In genomic region chr2:43185146-43185545, GRCh38 we compare ENCODE assay signal across 17 cellular contexts. TPM values are rescaled to one million over a fixed set of nuclear protein-coding genes. Genes with fewer than 3 reads are reported as not detected.
DNase-seq lines count a peak whose midpoint lies in the region; ATAC-seq lines count a peak whose summit lies in the region.
"Had no signal": no experiment of that assay in that cellular context is flagged by ENCODE, and none has a peak within 500 bp of the region (broad histone marks: within the 10 kb centered on the region; RNA-seq: fewer than 3 reads in every experiment).

No MANE protein-coding gene starts in this region.

- peak overlapping the region; percentile 33 for H3K27ac ChIP-seq in CD8-positive, alpha-beta memory T cell (ENCODE audit: low read depth, low read length)
- H3K27ac ChIP-seq in aorta (ENCODE audit: low read depth in 1 of 2, low read length in 2 of 2) = no peak overlapping the region
- H3K27ac ChIP-seq: sigmoid colon, thoracic aorta had no signal

- H3K4me1 ChIP-seq in CD8-positive, alpha-beta memory T cell (ENCODE audit: insufficient read depth, low read length) = peaks cover 59% of the 10 kb centered on the region
- no peaks in the 10 kb centered on the region for H3K4me1 ChIP-seq in aorta (ENCODE audit: control insufficient read depth in 1 of 2, insufficient read depth in 2 of 2, low read length in 2 of 2)

- H3K9me3 Mint-ChIP-seq in CD8-positive, alpha-beta memory T cell = no peaks in the 10 kb centered on the region
- H3K9me3 Mint-ChIP-seq in activated CD4-positive, alpha-beta memory T cell treated with anti-CD3 and anti-CD28 coated beads, Interleukin-2, amount 10 ng/mL, durations not matched to agents 7 days and 5 days = no peaks in the 10 kb centered on the region
- H3K9me3 Mint-ChIP-seq: activated B cell treated with CpG ODN at 0.5 μM for 24 hours, neural crest cell had no signal

- H3K4me1 Mint-ChIP-seq in CD8-positive, alpha-beta memory T cell = peaks cover 38 to 66% (median 41%) of the 10 kb centered on the region in 3 donors
- H3K4me1 Mint-ChIP-seq in activated CD4-positive, alpha-beta memory T cell treated with anti-CD3 and anti-CD28 coated beads, Interleukin-2, amount 10 ng/mL, durations not matched to agents 7 days and 5 days = peaks cover 47% of the 10 kb centered on the region

- POLR2A ChIA-PET in CD8-positive, alpha-beta memory T cell (lab: Charles Lee) = interaction anchor here (1.0 kb wide), 2 partner anchors 10 to 38 kb away, joined by 4 to 5 read pairs; no protein-coding TSS in a partner anchor
- POLR2A ChIA-PET in activated CD4-positive, alpha-beta memory T cell treated with anti-CD3 and anti-CD28 coated beads, Interleukin-2, amount 10 ng/mL, durations not matched to agents 7 days and 5 days (lab: Charles Lee) = interaction anchor here (0.9 kb wide), 1 partner anchor 22 kb away, joined by 3 read pairs; no protein-coding TSS in a partner anchor

- no peaks in the 10 kb centered on the region for H3K27me3 ChIP-seq in CD8-positive, alpha-beta memory T cell (ENCODE audit: insufficient read depth, low read length, poor library complexity, severe bottlenecking)
- no peaks in the 10 kb centered on the region for H3K27me3 ChIP-seq in aorta (ENCODE audit: control insufficient read depth in 1 of 2, insufficient read depth in 2 of 2, low read length in 1 of 2)
- H3K27me3 ChIP-seq: sigmoid colon had no signal

- H3K36me3 Mint-ChIP-seq in CD8-positive, alpha-beta memory T cell = peaks cover 0 to 4% (median 0%) of the 10 kb centered on the region in 3 donors
- H3K36me3 Mint-ChIP-seq in activated CD4-positive, alpha-beta memory T cell treated with anti-CD3 and anti-CD28 coated beads, Interleukin-2, amount 10 ng/mL, durations not matched to agents 7 days and 5 days (ENCODE audit: low read depth) = no peaks in the 10 kb centered on the region

- WGBS in aorta, 2 donors = 96 to 99% methylated on average over 4 of the region's 4 CpGs

- CTCF ChIA-PET in CD8-positive, alpha-beta memory T cell (lab: Charles Lee) = interaction anchor here (0.8 to 26.3 kb wide), 4 partner anchors 9 to 36 kb away, joined by 3 to 580 read pairs (median 4); partner anchors contain the start of gene ZFP36L2
- CTCF ChIA-PET in activated CD4-positive, alpha-beta memory T cell treated with anti-CD3 and anti-CD28 coated beads, Interleukin-2, amount 10 ng/mL, durations not matched to agents 7 days and 5 days (lab: Charles Lee) = interaction anchor here (0.6 to 1.4 kb wide), 2 partner anchors 9 to 490 kb away, joined by 3 read pairs; no protein-coding TSS in a partner anchor

- peak overlapping the region in 3 of 7 donors; percentile 4 to 27 (median 21) for H3K4me3 Mint-ChIP-seq in CD8-positive, alpha-beta memory T cell
- H3K4me3 Mint-ChIP-seq in activated CD4-positive, alpha-beta memory T cell treated with anti-CD3 and anti-CD28 coated beads, Interleukin-2, amount 10 ng/mL, durations not matched to agents 7 days and 5 days = no peak overlapping the region
- H3K4me3 Mint-ChIP-seq: activated B cell treated with CpG ODN at 0.5 μM for 24 hours, neural crest cell had no signal

- H3K9me3 ChIP-seq in CD8-positive, alpha-beta memory T cell (ENCODE audit: low read length) = no peaks in the 10 kb centered on the region
- no peaks in the 10 kb centered on the region for H3K9me3 ChIP-seq in aorta (ENCODE audit: control insufficient read depth, low read length)
- H3K9me3 ChIP-seq: sigmoid colon, thoracic aorta had no signal

- no peaks in the 10 kb centered on the region for H3K36me3 ChIP-seq in CD8-positive, alpha-beta memory T cell (ENCODE audit: insufficient read depth, low read length)
- no peaks in the 10 kb centered on the region for H3K36me3 ChIP-seq in aorta (ENCODE audit: control insufficient read depth in 1 of 2, insufficient read depth in 2 of 2, low read length in 1 of 2)
- H3K36me3 ChIP-seq: sigmoid colon, thoracic aorta had no signal

- intact Hi-C loops in aorta (cut with DNase I) = no loop called here

- no peak for DNase-seq in CD8-positive, alpha-beta memory T cell
- DNase-seq in HT1080 (ENCODE audit: low read depth) = peak; percentile 81
- DNase-seq in activated CD4-positive, alpha-beta memory T cell treated with anti-CD3 and anti-CD28 coated beads, Interleukin-2, amount 10 ng/mL, durations not matched to agents 7 days and 5 days = no peak
- DNase-seq in kidney tubule cell (ENCODE audit: low spot score) = peak; percentile 57
- no peak for DNase-seq in NCI-H1417 treated with DMSO at 0.1 percent for 48 hours (lab: John Stamatoyannopoulos, UW)
- no peak for DNase-seq in aorta
- no peak for DNase-seq in amniotic stem cell (lab: John Stamatoyannopoulos, UW)
- DNase-seq in G401 (ENCODE audit: low spot score) = no peak
- DNase-seq: activated B cell treated with CpG ODN at 0.5 μM for 24 hours, activated gamma-delta T cell treated with Interleukin-2 at 50 U/mL for 16 hours, foreskin melanocyte, GOT3, NCI-H1105, NCI-H510A, sigmoid colon had no signal

- in situ Hi-C loops in G401 (cut with HindIII; ENCODE audit: low sequenced_read_pairs) = no loop called here

- H3K27ac Mint-ChIP-seq in CD8-positive, alpha-beta memory T cell = peak overlapping the region; percentile 14 to 97 (median 93)
- peak overlapping the region; percentile 89 for H3K27ac Mint-ChIP-seq in activated CD4-positive, alpha-beta memory T cell treated with anti-CD3 and anti-CD28 coated beads, Interleukin-2, amount 10 ng/mL, durations not matched to agents 7 days and 5 days
- H3K27ac Mint-ChIP-seq: activated B cell treated with CpG ODN at 0.5 μM for 24 hours had no signal

- peaks cover 0 to 2% of the 10 kb centered on the region in 2 donors for H3K27me3 Mint-ChIP-seq in CD8-positive, alpha-beta memory T cell
- no peaks in the 10 kb centered on the region for H3K27me3 Mint-ChIP-seq in activated CD4-positive, alpha-beta memory T cell treated with anti-CD3 and anti-CD28 coated beads, Interleukin-2, amount 10 ng/mL, durations not matched to agents 7 days and 5 days
- H3K27me3 Mint-ChIP-seq: activated B cell treated with CpG ODN at 0.5 μM for 24 hours had no signal

- no peak for ATAC-seq in aorta (ENCODE audit: low FRiP score)

- no peak overlapping the region for H3K4me3 ChIP-seq in CD8-positive, alpha-beta memory T cell (ENCODE audit: low read length)
- H3K4me3 ChIP-seq in aorta (ENCODE audit: low read length in 2 of 2) = no peak overlapping the region
- H3K4me3 ChIP-seq: sigmoid colon, thoracic aorta had no signal

RNA-seq across cellular contexts. Expression of gene ZFP36L2, which starts 41.3 kb away (rescaled TPM):
- 10 to 100 TPM; 98.0 to 98.6 TPM for total RNA-seq in CD8-positive, alpha-beta memory T cell
- polyA plus RNA-seq in CD8-positive, alpha-beta memory T cell = 737 TPM
- total RNA-seq in HT1080 (2014; rRNA removed; shearing (Covaris generic)) = 1.7 and 3.6 TPM in 2 replicates
- 12.6 and 13.4 TPM in 2 replicates for polyA plus RNA-seq in HT1080 (2015; cell fraction: cytosol; rRNA removed)
- polyA plus RNA-seq in HT1080 (2015; cell fraction: nucleus; rRNA removed) = 8.2 and 8.4 TPM in 2 replicates
- 100 to 1,000 TPM; 276 to 278 TPM for total RNA-seq in activated CD4-positive, alpha-beta memory T cell treated with anti-CD3 and anti-CD28 coated beads, Interleukin-2, amount 10 ng/mL, durations not matched to agents 7 days and 5 days
- total RNA-seq in aorta = 100 to 1,000 TPM; 180 to 231 TPM
- 100 to 1,000 TPM in 1 of 2 donors, 10 to 100 TPM in 1; 71.9 to 118 TPM for polyA plus RNA-seq in aorta
- total RNA-seq in G401 (2014; rRNA removed; shearing (Covaris generic)) = 22.5 and 32.4 TPM in 2 replicates

Comparison
In these comparisons a context has a peak if more than half of its experiments do, and no peak if none do; other contexts are left out.
1. DNase-seq: peak in HT1080 (single experiment) and kidney tubule cell (single experiment); none in CD8-positive, alpha-beta memory T cell (0 of 5), activated CD4-positive, alpha-beta memory T cell treated with anti-CD3 and anti-CD28 coated beads, Interleukin-2, amount 10 ng/mL, durations not matched to agents 7 days and 5 days (single experiment), NCI-H1417 treated with DMSO at 0.1 percent for 48 hours (single experiment), aorta (0 of 2), amniotic stem cell (single experiment) and G401 (single experiment).